ENCODE assay signal across 9 cellular contexts in the genomic region with DNA sequence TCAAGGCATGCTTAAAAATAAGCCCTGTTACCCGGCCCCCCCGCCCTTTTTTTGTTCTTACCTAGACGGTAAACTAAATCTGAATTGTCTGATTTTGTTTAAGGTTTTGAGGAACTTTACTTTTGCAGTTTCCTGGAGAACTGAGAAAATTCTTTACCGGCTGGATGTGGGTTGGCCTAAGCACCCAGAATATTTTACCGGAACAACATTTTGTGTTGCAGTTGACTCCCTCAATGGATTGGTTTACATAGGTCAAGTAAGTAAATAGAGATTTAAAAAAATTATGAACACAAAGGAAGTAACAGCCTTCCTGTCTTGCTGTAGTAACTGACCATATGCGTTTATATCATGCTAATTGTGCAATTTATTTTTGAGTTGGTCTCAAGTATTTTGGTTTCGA. TPM values are rescaled to one million over a fixed set of nuclear protein-coding genes. Genes with fewer than 3 reads are reported as not detected.
DNase-seq lines count a peak whose midpoint lies in the region; ATAC-seq and TF ChIP-seq lines count a peak whose summit lies in the region.
"Had no signal": no experiment of that assay in that cellular context is flagged by ENCODE, and none has a peak within 500 bp of the region (broad histone marks: within the 10 kb centered on the region; RNA-seq: fewer than 3 reads in every experiment).

No MANE protein-coding gene starts in this region.

- H3K4me3 ChIP-seq in SK-N-SH (ENCODE audit: low read depth in 2 of 2, low read length in 1 of 2) (peak overlapping the region; percentile 73 to 100), right cardiac atrium (ENCODE audit: low read length) (peak overlapping the region; percentile 93), stomach smooth muscle (ENCODE audit: low read length in 2 of 2) (peak overlapping the region; percentile 98 to 99)

- TF ChIP-seq RAD21 in SK-N-SH (IDR thresholded peaks at IDR 0.05; ENCODE audit: low read length), result no peak

- H3K36me3 ChIP-seq in SK-N-SH (replicated peaks in 1 of 2; ENCODE audit: control insufficient read depth in 1 of 2, insufficient read depth in 2 of 2, low read length in 1 of 2) (peaks cover 0 to 12% of the 10 kb centered on the region in 2 experiments), stomach smooth muscle (ENCODE audit: control insufficient read depth in 2 of 2, insufficient read depth in 2 of 2, low read length in 2 of 2) (peaks cover 2 to 3% of the 10 kb centered on the region in 2 donors)

- peaks cover 18% of the 10 kb centered on the region for H4K20me1 ChIP-seq in SK-N-SH (ENCODE audit: insufficient read depth)

- H3K4me1 ChIP-seq in SK-N-SH (ENCODE audit: control insufficient read depth in 1 of 2, insufficient read depth in 2 of 2, low read depth in 1 of 2, low read length in 1 of 2), result peaks cover 7 to 16% of the 10 kb centered on the region in 2 experiments; a peak in 3 of 4 replicates
- H3K4me1 ChIP-seq in right cardiac atrium (ENCODE audit: control insufficient read depth, insufficient read depth, low read length), result peaks cover 2% of the 10 kb centered on the region
- peaks cover 5% of the 10 kb centered on the region for H3K4me1 ChIP-seq in stomach smooth muscle (ENCODE audit: control insufficient read depth, insufficient read depth, low read length)

- peak overlapping the region; percentile 91; the same call in 1 of the 2 replicates for H2AFZ ChIP-seq in SK-N-SH (ENCODE audit: low read depth)

- no peak for TF ChIP-seq EP300 in SK-N-SH (IDR thresholded peaks at IDR 0.05; ENCODE audit: borderline replicate concordance in 1 of 2, low read depth in 1 of 2, low read length in 1 of 2)

- H3K27ac ChIP-seq in SK-N-SH (ENCODE audit: low read depth in 2 of 2, low read length in 1 of 2) (no peak overlapping the region; a peak in 1 of 4 replicates), VCaP (peak overlapping the region; percentile 91), right cardiac atrium (ENCODE audit: low read length) (no peak overlapping the region), stomach smooth muscle (ENCODE audit: low read length) (no peak overlapping the region)

- DNase-seq in SK-N-SH (no peak), right cardiac atrium (no peak), Kasumi-1 (lab: John Stamatoyannopoulos, UW) (no peak)
- no peak for DNase-seq in stimulated activated CD4-positive, alpha-beta T cell treated with anti-CD3 and anti-CD28 coated beads, Interleukin-4, amount 100 ng/mL, for 1 hour

- no peaks in the 10 kb centered on the region for H3K9me3 ChIP-seq in SK-N-SH
- H3K9me3 ChIP-seq in right cardiac atrium (ENCODE audit: control insufficient read depth, low read length), result no peaks in the 10 kb centered on the region
- H3K9me3 ChIP-seq in stomach smooth muscle (ENCODE audit: control insufficient read depth in 2 of 2, low read length in 2 of 2), result no peaks in the 10 kb centered on the region

- WGBS in SK-N-SH (ENCODE audit: low lambda C conversion rate), result 16% methylated on average over 7 of the region's 7 CpGs
- 27% methylated on average over 7 of the region's 7 CpGs for WGBS in right cardiac atrium

- no peaks in the 10 kb centered on the region for H3K9me2 ChIP-seq in SK-N-SH

- H3K4me2 ChIP-seq in SK-N-SH, result peak overlapping the region; percentile 86

- H3K27me3 ChIP-seq in SK-N-SH (ENCODE audit: insufficient read depth), result no peaks in the 10 kb centered on the region
- no peaks in the 10 kb centered on the region for H3K27me3 ChIP-seq in right cardiac atrium (ENCODE audit: control insufficient read depth, insufficient read depth)
- H3K27me3 ChIP-seq in stomach smooth muscle (ENCODE audit: control insufficient read depth in 1 of 2, insufficient read depth in 2 of 2, low read length in 2 of 2), result no peaks in the 10 kb centered on the region

- POLR2A ChIA-PET in SK-N-SH (lab: Yijun Ruan, JAX), result interaction anchor here (2.7 kb wide), 1 partner anchor 58 kb away, joined by 13 read pairs; no protein-coding TSS in a partner anchor

- H3K9ac ChIP-seq in SK-N-SH (peak overlapping the region; percentile 75), stomach smooth muscle (ENCODE audit: low read length in 2 of 2) (no peak overlapping the region)

- no peak for ATAC-seq in SK-N-SH treated with all-trans-retinoic acid at 6 μM for 48 hours
- ATAC-seq in right cardiac atrium, result no peak
- ATAC-seq in HG03439 (IDR thresholded peaks at IDR 0.05; ENCODE audit: unreplicated experiment), result no peak

- TF ChIP-seq CTCF in SK-N-SH (IDR thresholded peaks at IDR 0.05) (no peak), VCaP (conservative IDR thresholded peaks at IDR 0.05) (no peak)

- H3F3A ChIP-seq in SK-N-SH (replicated peaks; ENCODE audit: insufficient read depth), result no peaks in the 10 kb centered on the region

- intact Hi-C loops in right cardiac atrium (cut with DNase I), result no loop called here

- H3K79me2 ChIP-seq in SK-N-SH (ENCODE audit: insufficient read depth), result peaks cover 54% of the 10 kb centered on the region

- CTCF ChIA-PET in SK-N-SH (lab: Yijun Ruan, JAX), result interaction anchor here (0.9 to 1.1 kb wide), 2 partner anchors 9 to 577 kb away, joined by 3 to 4 read pairs; no protein-coding TSS in a partner anchor

TF ChIP-seq in SK-N-SH, 30 proteins besides CTCF, POLR2A, EP300 and RAD21 (continues in another document):
- TF ChIP-seq TAF1 (IDR thresholded peaks at IDR 0.05; ENCODE audit: borderline replicate concordance, low read depth, low read length), result no peak
- TF ChIP-seq JUND (IDR thresholded peaks at IDR 0.05), result no peak
- no peak for TF ChIP-seq FOXM1 (IDR thresholded peaks at IDR 0.05; ENCODE audit: low read depth)
- TF ChIP-seq RFX5 (IDR thresholded peaks at IDR 0.05; ENCODE audit: low read length), result no peak
- no peak for TF ChIP-seq IRF3 (IDR thresholded peaks at IDR 0.05; ENCODE audit: low read depth, low read length)
- no peak for TF ChIP-seq PBX3 (IDR thresholded peaks at IDR 0.05)
- TF ChIP-seq GABPA (IDR thresholded peaks at IDR 0.05; ENCODE audit: low read depth), result no peak
- TF ChIP-seq YY1 (IDR thresholded peaks at IDR 0.05; ENCODE audit: low read depth), result no peak
- no peak for TF ChIP-seq POLR2AphosphoS5 (IDR thresholded peaks at IDR 0.05; ENCODE audit: low read depth, low read length)

TF ChIP-seq in SK-N-SH treated with all-trans-retinoic acid at 6 μM for 48 hours, 23 proteins besides CTCF, POLR2A, EP300 and RAD21 (continues in another document):
- TF ChIP-seq TCF4 (CRISPR knock-in tag; IDR thresholded peaks at IDR 0.05; ENCODE audit: borderline replicate concordance) (no peak), SNAI2 (CRISPR knock-in tag; IDR thresholded peaks at IDR 0.05) (no peak), ZNF565 (CRISPR knock-in tag; conservative IDR thresholded peaks at IDR 0.05; ENCODE audit: low read depth) (no peak), ZFP3 (CRISPR knock-in tag; IDR thresholded peaks at IDR 0.05) (no peak), ZFP30 (CRISPR knock-in tag; IDR thresholded peaks at IDR 0.05) (no peak), ISL1 (CRISPR knock-in tag; IDR thresholded peaks at IDR 0.05) (no peak), ZC3H10 (CRISPR knock-in tag; IDR thresholded peaks at IDR 0.05) (no peak), ZNF8 (CRISPR knock-in tag; IDR thresholded peaks at IDR 0.05) (no peak), CREB5 (CRISPR knock-in tag; IDR thresholded peaks at IDR 0.05; ENCODE audit: low read depth) (no peak), ARNTL (CRISPR knock-in tag; IDR thresholded peaks at IDR 0.05; ENCODE audit: borderline replicate concordance, low read depth) (no peak), OSR1 (CRISPR knock-in tag; IDR thresholded peaks at IDR 0.05) (no peak), PPARA (CRISPR knock-in tag; IDR thresholded peaks at IDR 0.05; ENCODE audit: borderline replicate concordance) (no peak), BACH2 (CRISPR knock-in tag; IDR thresholded peaks at IDR 0.05; ENCODE audit: borderline replicate concordance) (no peak), TOX (CRISPR knock-in tag; IDR thresholded peaks at IDR 0.05; ENCODE audit: borderline replicate concordance) (no peak)
- TF ChIP-seq, protein P1, sequence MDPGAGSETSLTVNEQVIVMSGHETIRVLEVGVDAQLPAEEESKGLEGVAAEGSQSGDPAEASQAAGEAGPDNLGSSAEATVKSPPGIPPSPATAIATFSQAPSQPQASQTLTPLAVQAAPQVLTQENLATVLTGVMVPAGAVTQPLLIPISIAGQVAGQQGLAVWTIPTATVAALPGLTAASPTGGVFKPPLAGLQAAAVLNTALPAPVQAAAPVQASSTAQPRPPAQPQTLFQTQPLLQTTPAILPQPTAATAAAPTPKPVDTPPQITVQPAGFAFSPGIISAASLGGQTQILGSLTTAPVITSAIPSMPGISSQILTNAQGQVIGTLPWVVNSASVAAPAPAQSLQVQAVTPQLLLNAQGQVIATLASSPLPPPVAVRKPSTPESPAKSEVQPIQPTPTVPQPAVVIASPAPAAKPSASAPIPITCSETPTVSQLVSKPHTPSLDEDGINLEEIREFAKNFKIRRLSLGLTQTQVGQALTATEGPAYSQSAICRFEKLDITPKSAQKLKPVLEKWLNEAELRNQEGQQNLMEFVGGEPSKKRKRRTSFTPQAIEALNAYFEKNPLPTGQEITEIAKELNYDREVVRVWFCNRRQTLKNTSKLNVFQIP (CRISPR knock-in tag; IDR thresholded peaks at IDR 0.05; ENCODE audit: borderline replicate concordance, low read depth), result no peak

RNA-seq across cellular contexts. Expression of gene NHLRC3, which starts 0.8 kb away (rescaled TPM):
- polyA plus RNA-seq in SK-N-SH (2012; rRNA removed) (7.1 and 11.4 TPM in 2 replicates), right cardiac atrium (7.2 TPM)
- 5.1 and 5.6 TPM in 2 replicates for polyA plus RNA-seq in SK-N-SH (2012; cell fraction: cytosol; rRNA removed)
- polyA plus RNA-seq in SK-N-SH (2012; cell fraction: nucleus; rRNA removed), result 17.3 and 32.6 TPM in 2 replicates
- total RNA-seq in right cardiac atrium, result 10 to 100 TPM; 12.6 to 13.6 (median 12.8) TPM

RNA-seq across cellular contexts. Expression of gene PROSER1, which starts 1.1 kb away (rescaled TPM):
- polyA plus RNA-seq in SK-N-SH (2012; rRNA removed) (14.7 and 14.8 TPM in 2 replicates), right cardiac atrium (6.5 TPM)
- 11.4 and 12.1 TPM in 2 replicates for polyA plus RNA-seq in SK-N-SH (2012; cell fraction: cytosol; rRNA removed)
- 10.7 and 31.2 TPM in 2 replicates for polyA plus RNA-seq in SK-N-SH (2012; cell fraction: nucleus; rRNA removed)
- total RNA-seq in right cardiac atrium, result 10 to 100 TPM; 10.4 to 15.6 (median 14.6) TPM

RNA-seq across cellular contexts. Expression of gene STOML3, which starts 48.4 kb away (rescaled TPM):
- polyA plus RNA-seq in SK-N-SH (2012; rRNA removed) (not detected in 2 replicates), right cardiac atrium (not detected)
- polyA plus RNA-seq in SK-N-SH (2012; cell fraction: cytosol; rRNA removed), result not detected in 2 replicates
- polyA plus RNA-seq in SK-N-SH (2012; cell fraction: nucleus; rRNA removed), result not detected in 2 replicates
- not detected for total RNA-seq in right cardiac atrium
- total RNA-seq: T-helper 2 cell treated with Interferon-gamma antibody and Interleukin-4, amounts not matched to agents 100 ng/mL and 5 ng/mL, for 36 hours had no signal
